ENCODE assay signal across 7 cellular contexts in the genomic region with DNA sequence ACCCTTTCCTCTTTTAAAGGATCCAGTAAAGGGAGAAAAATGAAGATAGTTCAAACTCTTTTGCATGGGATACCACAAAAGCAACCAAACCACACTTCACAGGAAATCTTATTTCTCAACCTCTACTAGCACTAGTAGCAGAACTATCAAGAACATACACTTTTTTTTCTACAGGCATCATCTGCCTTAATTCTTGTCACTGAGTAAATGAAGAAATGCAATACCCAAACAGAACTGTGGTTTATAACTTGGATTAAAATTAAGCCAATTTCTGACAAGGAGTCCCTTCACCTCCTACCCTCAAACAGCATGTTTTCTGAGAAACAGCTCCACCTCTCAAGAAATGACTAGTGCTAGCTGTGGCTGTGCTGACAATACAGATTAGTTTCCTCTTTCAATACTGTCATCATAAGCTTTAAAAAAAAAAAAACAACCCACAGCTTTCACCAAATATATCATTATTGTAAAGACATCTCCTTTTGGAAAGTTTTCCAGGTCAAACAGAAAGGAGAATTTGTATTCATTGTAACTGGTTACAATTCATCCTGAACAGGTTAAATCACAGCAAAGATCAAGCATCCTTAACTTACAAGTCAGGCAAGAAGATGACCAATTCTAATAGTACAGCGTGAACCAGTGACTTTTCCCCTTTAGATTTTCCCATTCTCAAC. TPM values are rescaled to one million over a fixed set of nuclear protein-coding genes. Genes with fewer than 3 reads are reported as not detected.
DNase-seq lines count a peak whose midpoint lies in the region; ATAC-seq and TF ChIP-seq lines count a peak whose summit lies in the region.

No MANE protein-coding gene starts in this region.

- no peaks in the 10 kb centered on the region for H3K27me3 Mint-ChIP-seq in dendritic cell treated with granulocyte-macrophage colony-stimulating factor and Interleukin-4, amounts not matched to agents 40 ng/mL and 50 ng/mL, for 4 days

- H3K4me1 Mint-ChIP-seq in dendritic cell treated with granulocyte-macrophage colony-stimulating factor and Interleukin-4, amounts not matched to agents 40 ng/mL and 50 ng/mL, for 4 days (ENCODE audit: low read depth): peaks cover 71% of the 10 kb centered on the region

- no peak overlapping the region for H3K4me3 ChIP-seq in skeletal muscle tissue (ENCODE audit: low read length in 3 of 3)

- H3K9me3 Mint-ChIP-seq in dendritic cell treated with granulocyte-macrophage colony-stimulating factor and Interleukin-4, amounts not matched to agents 40 ng/mL and 50 ng/mL, for 4 days: no peaks in the 10 kb centered on the region

- H3K27ac ChIP-seq in skeletal muscle tissue (ENCODE audit: low read depth, low read length): peak overlapping the region; percentile 67

- TF ChIP-seq CTCF in omental fat pad (IDR thresholded peaks at IDR 0.05): no peak

- DNase-seq in OCI-M1 (lab: John Stamatoyannopoulos, UW) (peak; percentile 85), omental fat pad (ENCODE audit: low spot score) (no peak), mesenteric fat pad (ENCODE audit: low spot score) (no peak)

- H3K36me3 ChIP-seq in skeletal muscle tissue (ENCODE audit: control insufficient read depth in 3 of 3, insufficient read depth in 3 of 3, low read length in 3 of 3): peaks cover 2 to 4% (median 3%) of the 10 kb centered on the region in 3 donors

- H3K9me3 ChIP-seq in skeletal muscle tissue (ENCODE audit: control insufficient read depth in 3 of 3, low read length in 3 of 3): no peaks in the 10 kb centered on the region

- peaks cover 62% of the 10 kb centered on the region for H3K36me3 Mint-ChIP-seq in dendritic cell treated with granulocyte-macrophage colony-stimulating factor and Interleukin-4, amounts not matched to agents 40 ng/mL and 50 ng/mL, for 4 days (ENCODE audit: low read depth)

- H3K27ac Mint-ChIP-seq in dendritic cell treated with granulocyte-macrophage colony-stimulating factor and Interleukin-4, amounts not matched to agents 40 ng/mL and 50 ng/mL, for 4 days: peak overlapping the region; percentile 97

- H3K4me3 Mint-ChIP-seq in dendritic cell treated with granulocyte-macrophage colony-stimulating factor and Interleukin-4, amounts not matched to agents 40 ng/mL and 50 ng/mL, for 4 days: peak overlapping the region; percentile 51

- no peaks in the 10 kb centered on the region for H3K27me3 ChIP-seq in skeletal muscle tissue (ENCODE audit: control insufficient read depth in 3 of 3, insufficient read depth in 3 of 3, low read length in 3 of 3)

- intact Hi-C loops in dendritic cell treated with granulocyte-macrophage colony-stimulating factor and Interleukin-4, amounts not matched to agents 40 ng/mL and 50 ng/mL, for 4 days (cut with micrococcal nuclease): loop anchor here (1.0 to 2.0 kb wide), 2 partner anchors 41 to 107 kb away; no protein-coding TSS in a partner anchor

- peaks cover 5 to 13% (median 6%) of the 10 kb centered on the region in 3 donors for H3K4me1 ChIP-seq in skeletal muscle tissue (ENCODE audit: control insufficient read depth in 3 of 3, insufficient read depth in 3 of 3, low read length in 3 of 3)

- ATAC-seq in GM19023 (IDR thresholded peaks at IDR 0.05; ENCODE audit: unreplicated experiment) (peak; percentile 82), HG02884 (IDR thresholded peaks at IDR 0.05; ENCODE audit: unreplicated experiment) (peak; percentile 75), omental fat pad (ENCODE audit: low FRiP score) (no peak)

- H3K9ac ChIP-seq in skeletal muscle tissue (ENCODE audit: low read depth in 1 of 3, low read length in 3 of 3): no peak overlapping the region

RNA-seq across cellular contexts. Expression of a gene that starts 44.4 kb away (rescaled TPM):
- 17.2 TPM for total RNA-seq in skeletal muscle tissue
- 10 to 100 TPM; 27.2 to 97.9 (median 39.9) TPM for total RNA-seq in omental fat pad
- total RNA-seq in mesenteric fat pad: 33.8 TPM
